In the genomic region with DNA sequence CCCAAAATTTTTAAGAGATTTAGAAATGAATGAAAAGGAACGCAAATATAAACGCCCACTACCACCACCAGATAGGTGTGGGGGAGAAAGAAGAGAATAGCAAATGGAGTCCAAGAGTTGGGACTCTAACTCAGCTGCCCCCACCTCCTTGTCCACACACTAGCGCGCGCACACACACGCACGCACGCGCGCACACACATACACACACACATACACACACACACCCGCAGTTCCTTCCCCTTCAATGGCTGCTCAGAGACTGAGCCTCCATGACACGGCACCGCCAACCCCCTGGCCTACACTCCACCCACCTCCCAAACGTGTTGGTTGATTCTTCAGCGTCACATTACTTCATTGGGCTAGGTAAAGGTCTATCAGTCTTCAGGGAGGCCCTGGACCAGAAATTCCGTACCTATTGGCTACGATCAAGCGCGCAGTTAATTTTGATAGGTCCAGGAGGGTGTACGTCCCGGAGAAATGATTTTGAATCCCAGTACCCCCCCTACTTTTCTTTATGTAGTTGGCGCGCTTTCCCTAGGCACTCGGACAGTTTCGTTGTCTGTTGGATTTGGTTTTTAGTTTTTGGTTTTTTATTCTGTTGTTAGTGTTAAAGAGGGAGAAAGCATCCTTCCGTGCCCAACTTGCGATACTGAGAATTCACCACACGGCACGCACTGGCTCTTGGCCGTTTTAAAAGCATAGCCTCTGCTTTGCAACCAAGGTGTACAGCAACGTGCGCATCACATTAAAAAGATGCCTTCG, we compare ENCODE assay signal across 1 cellular context.
A peak's percentile ranks its signal among the peaks of the same experiment; 100 is the strongest.
TF ChIP-seq lines count a peak whose summit lies in the region.

A gene (minus strand): TSS at position 261 of the 762 bp plus-strand sequence. CDS start 326 bp downstream, outside the sequence.

TF ChIP-seq in liver, 16 proteins besides CTCF, POLR2A, EP300 and RAD21 (continued from another document):
- TF ChIP-seq, protein P1, sequence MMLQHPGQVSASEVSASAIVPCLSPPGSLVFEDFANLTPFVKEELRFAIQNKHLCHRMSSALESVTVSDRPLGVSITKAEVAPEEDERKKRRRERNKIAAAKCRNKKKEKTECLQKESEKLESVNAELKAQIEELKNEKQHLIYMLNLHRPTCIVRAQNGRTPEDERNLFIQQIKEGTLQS (IDR thresholded peaks at IDR 0.05): no peak
- TF ChIP-seq HNF4G (IDR thresholded peaks at IDR 0.05): no peak
- TF ChIP-seq, protein P2, sequence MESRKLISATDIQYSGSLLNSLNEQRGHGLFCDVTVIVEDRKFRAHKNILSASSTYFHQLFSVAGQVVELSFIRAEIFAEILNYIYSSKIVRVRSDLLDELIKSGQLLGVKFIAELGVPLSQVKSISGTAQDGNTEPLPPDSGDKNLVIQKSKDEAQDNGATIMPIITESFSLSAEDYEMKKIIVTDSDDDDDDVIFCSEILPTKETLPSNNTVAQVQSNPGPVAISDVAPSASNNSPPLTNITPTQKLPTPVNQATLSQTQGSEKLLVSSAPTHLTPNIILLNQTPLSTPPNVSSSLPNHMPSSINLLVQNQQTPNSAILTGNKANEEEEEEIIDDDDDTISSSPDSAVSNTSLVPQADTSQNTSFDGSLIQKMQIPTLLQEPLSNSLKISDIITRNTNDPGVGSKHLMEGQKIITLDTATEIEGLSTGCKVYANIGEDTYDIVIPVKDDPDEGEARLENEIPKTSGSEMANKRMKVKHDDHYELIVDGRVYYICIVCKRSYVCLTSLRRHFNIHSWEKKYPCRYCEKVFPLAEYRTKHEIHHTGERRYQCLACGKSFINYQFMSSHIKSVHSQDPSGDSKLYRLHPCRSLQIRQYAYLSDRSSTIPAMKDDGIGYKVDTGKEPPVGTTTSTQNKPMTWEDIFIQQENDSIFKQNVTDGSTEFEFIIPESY (IDR thresholded peaks at IDR 0.05): peak; percentile 69
- peak; percentile 13 to 46 for TF ChIP-seq HNF4A (conservative IDR thresholded peaks at IDR 0.05)
- TF ChIP-seq JUND (IDR thresholded peaks at IDR 0.05): no peak
